In genomic region chr11:40247023-40247422, GRCh38 we compare ENCODE assay signal across 16 cellular contexts.
DNase-seq lines count a peak whose midpoint lies in the region; ATAC-seq, FAIRE-seq and TF ChIP-seq lines count a peak whose summit lies in the region.
"Had no signal": no experiment of that assay in that cellular context is flagged by ENCODE, and none has a peak within 500 bp of the region (broad histone marks: within the 10 kb centered on the region; RNA-seq: fewer than 3 reads in every experiment).

No MANE protein-coding gene starts in this region.

- no peak for ATAC-seq in HG03520 (IDR thresholded peaks at IDR 0.05; ENCODE audit: unreplicated experiment)
- ATAC-seq: A549; CD8-positive, alpha-beta T cell had no signal

- no peak overlapping the region for H4K8ac ChIP-seq in H1 (ENCODE audit: extremely low read depth, insufficient read depth, low read length)

- DNase-seq in H1 (ENCODE audit: low read depth in 1 of 2, low spot score in 2 of 2) (peak in 1 of 2 experiments; percentile 9), DMS79 treated with DMSO at 0.1 percent for 48 hours (lab: John Stamatoyannopoulos, UW) (no peak), AG08395 (ENCODE audit: low spot score) (no peak)
- DNase-seq: CD8-positive, alpha-beta T cell; COR-L47; DMS153; DND-41; GF-D8; H7; KG1 had no signal

- no peak for TF ChIP-seq EP300 in H1 (IDR thresholded peaks at IDR 0.05; ENCODE audit: borderline replicate concordance in 1 of 2, low read depth in 2 of 2, low read length in 2 of 2)

- no peaks in the 10 kb centered on the region for H4K20me1 ChIP-seq in H1 (replicated peaks in 1 of 2; ENCODE audit: control insufficient read depth in 1 of 2, insufficient read depth in 2 of 2, low read length in 2 of 2)

- no peak overlapping the region for H4K91ac ChIP-seq in H1 (replicated peaks; ENCODE audit: insufficient read length, low read length)

- H3K4me1 ChIP-seq in HUES6 (ENCODE audit: control insufficient read depth, insufficient read depth, low read length): peaks cover 23% of the 10 kb centered on the region
- peaks cover 0 to 6% (median 0%) of the 10 kb centered on the region in 4 experiments; a peak in 1 of 7 replicates for H3K4me1 ChIP-seq in H1 (replicated peaks in 1 of 4; ENCODE audit: control insufficient read depth in 3 of 4, insufficient read depth in 4 of 4, low read length in 3 of 4)
- H3K4me1 ChIP-seq in iPS-18a (ENCODE audit: control insufficient read depth, low read depth, low read length): peaks cover 18% of the 10 kb centered on the region
- H3K4me1 ChIP-seq: A549 had no signal

- no peaks in the 10 kb centered on the region for H3K36me3 ChIP-seq in HUES6 (ENCODE audit: control insufficient read depth, insufficient read depth, low read length)
- H3K36me3 ChIP-seq in H1 (ENCODE audit: control insufficient read depth in 2 of 4, insufficient read depth in 4 of 4, low read length in 3 of 4): no peaks in the 10 kb centered on the region
- H3K36me3 ChIP-seq in iPS-18a (ENCODE audit: control insufficient read depth, low read depth, low read length): no peaks in the 10 kb centered on the region

- peaks cover 9% of the 10 kb centered on the region; the same call in 1 of the 2 replicates for H3K27me3 ChIP-seq in HUES6 (ENCODE audit: control insufficient read depth, insufficient read depth, low read length)
- peaks cover 2 to 11% (median 4%) of the 10 kb centered on the region in 4 experiments; a peak in 5 of 7 replicates for H3K27me3 ChIP-seq in H1 (replicated peaks in 1 of 4; ENCODE audit: control insufficient read depth in 3 of 4, extremely low read depth in 1 of 4, insufficient read depth in 3 of 4, low read length in 3 of 4)
- H3K27me3 ChIP-seq in iPS-18a (ENCODE audit: control insufficient read depth, insufficient read depth, low read length): peaks cover 15% of the 10 kb centered on the region

- no peaks in the 10 kb centered on the region for H3K79me2 ChIP-seq in H1 (ENCODE audit: control insufficient read depth in 1 of 2, insufficient read depth in 2 of 2, low read length in 2 of 2)

- no peak overlapping the region for H3K56ac ChIP-seq in H1 (replicated peaks; ENCODE audit: insufficient read length, low read depth, low read length)

- no peak overlapping the region for H3K14ac ChIP-seq in H1 (ENCODE audit: insufficient read length)

- no peak overlapping the region for H3K23ac ChIP-seq in H1 (ENCODE audit: insufficient read length)

- H2AFZ ChIP-seq in H1 (ENCODE audit: low read length): no peak overlapping the region

- H2BK20ac ChIP-seq in H1 (ENCODE audit: low read length): no peak overlapping the region

- no peaks in the 10 kb centered on the region; the same call in 1 of the 2 replicates for H3K9me3 ChIP-seq in HUES6 (ENCODE audit: control insufficient read depth, insufficient read depth, low read depth, low read length)
- H3K9me3 ChIP-seq in H1 (ENCODE audit: insufficient read depth in 2 of 2, low read depth in 1 of 2, low read length in 1 of 2): no peaks in the 10 kb centered on the region
- H3K9me3 ChIP-seq in iPS-18a (ENCODE audit: control insufficient read depth, low read depth, low read length): no peaks in the 10 kb centered on the region
- H3K9me3 ChIP-seq: A549 had no signal

- no peak overlapping the region for H3K9ac ChIP-seq in HUES6 (ENCODE audit: low read length)
- H3K9ac ChIP-seq in H1 (replicated peaks in 1 of 4; ENCODE audit: extremely low read depth in 1 of 4, low read depth in 3 of 4, low read length in 3 of 4): no peak overlapping the region
- H3K9ac ChIP-seq in iPS-18a (ENCODE audit: low read length): no peak overlapping the region

- no peak for FAIRE-seq in H1 (lab: Jason Lieb, UNC)
- FAIRE-seq: A549, D721Med had no signal

- H2BK15ac ChIP-seq in H1 (ENCODE audit: low read length): no peak overlapping the region

- H2AK5ac ChIP-seq in H1 (ENCODE audit: low read depth, low read length): no peak overlapping the region

- H3K79me1 ChIP-seq in H1 (ENCODE audit: low read depth, low read length): no peaks in the 10 kb centered on the region

- POLR2A ChIA-PET in H1 (lab: Charles Lee; ENCODE audit: partially characterized antibody): no interaction called here

- 6% methylated on average over 3 of the region's 3 CpGs; no CpG with 5 or more reads in 1 of the 2 experiments for WGBS in H1 (ENCODE audit: extremely low coverage in 1 of 2, insufficient coverage in 1 of 2, insufficient read length in 1 of 2, insufficient replicate concordance in 2 of 2, low coverage in 1 of 2, low lambda C conversion rate in 2 of 2, missing lambda C conversion rate in 1 of 2), 2 experiments

- H2BK120ac ChIP-seq in H1 (replicated peaks; ENCODE audit: low read depth, low read length): no peak overlapping the region

- H4K5ac ChIP-seq in H1 (ENCODE audit: insufficient read length, low read depth, low read length): no peak overlapping the region

- CTCF ChIA-PET in H1 (lab: Charles Lee; ENCODE audit: partially characterized antibody): no interaction called here

- no peak overlapping the region for H3K18ac ChIP-seq in H1 (ENCODE audit: extremely low read depth, low read length)

- no peak overlapping the region for H2BK5ac ChIP-seq in H1 (ENCODE audit: low read depth, low read length)

- no peaks in the 10 kb centered on the region for H3K23me2 ChIP-seq in H1 (ENCODE audit: low read depth, low read length)

- H2BK12ac ChIP-seq in H1 (ENCODE audit: low read depth, low read length): no peak overlapping the region

- TF ChIP-seq RAD21 in H1 (IDR thresholded peaks at IDR 0.05 in 1 of 2, conservative IDR thresholded peaks at IDR 0.05 in 1 of 2; ENCODE audit: low read depth in 2 of 2, low read length in 2 of 2): no peak

- H3K4me3 ChIP-seq in HUES6 (ENCODE audit: low read depth, low read length): peak overlapping the region; percentile 5; the same call in 1 of the 2 replicates
- H3K4me3 ChIP-seq in H1 (ENCODE audit: extremely low read depth in 1 of 4, insufficient read depth in 2 of 4, low read depth in 3 of 4, low read length in 4 of 4): peak overlapping the region in 1 of 4 experiments; percentile 8; a peak in 2 of 8 replicates
- H3K4me3 ChIP-seq in iPS-18a (ENCODE audit: low read length): peak overlapping the region; percentile 42
- H3K4me3 ChIP-seq: A549 had no signal

- H3K27ac ChIP-seq in HUES6 (ENCODE audit: low read depth, low read length): peak overlapping the region; percentile 31; the same call in 1 of the 2 replicates
- H3K27ac ChIP-seq in H1 (ENCODE audit: low read depth, low read length): no peak overlapping the region
- H3K27ac ChIP-seq in iPS-18a (ENCODE audit: low read length): no peak overlapping the region
- H3K27ac ChIP-seq: A549, HL-60 had no signal

- peak overlapping the region; percentile 29 to 44; a peak in 3 of 4 replicates for H3K4me2 ChIP-seq in H1 (ENCODE audit: insufficient read depth in 1 of 2, low read depth in 2 of 2, low read length in 2 of 2)
- H3K4me2 ChIP-seq: A549 had no signal

- TF ChIP-seq CTCF in H1 (IDR thresholded peaks at IDR 0.05; ENCODE audit: control extremely low read depth in 1 of 3, insufficient read depth in 1 of 3, low read depth in 1 of 3, low read length in 3 of 3): no peak

- H3K4ac ChIP-seq in H1 (replicated peaks; ENCODE audit: insufficient read length, low read depth, low read length): no peak overlapping the region

- TF ChIP-seq POLR2A in H1 (IDR thresholded peaks at IDR 0.05; ENCODE audit: control extremely low read depth in 1 of 2, low read depth in 2 of 2, low read length in 2 of 2): no peak

TF ChIP-seq in H1, 55 proteins besides CTCF, POLR2A, EP300 and RAD21:
- TF ChIP-seq CHD1 (IDR thresholded peaks at IDR 0.05; ENCODE audit: low read depth, low read length) (no peak), BCL11A (IDR thresholded peaks at IDR 0.05; ENCODE audit: low read depth in 2 of 2, low read length in 2 of 2) (no peak), SP4 (IDR thresholded peaks at IDR 0.05; ENCODE audit: low read length) (no peak), TAF7 (optimal IDR thresholded peaks at IDR 0.05; ENCODE audit: borderline replicate concordance, low read depth, low read length) (no peak), PHF8 (conservative IDR thresholded peaks at IDR 0.05; ENCODE audit: low read depth, low read length) (no peak), KDM4A (IDR thresholded peaks at IDR 0.05; ENCODE audit: low read depth, low read length, severe bottlenecking) (no peak), POLR2AphosphoS5 (IDR thresholded peaks at IDR 0.05; ENCODE audit: low read depth, low read length) (no peak)
- TF ChIP-seq, protein P1, sequence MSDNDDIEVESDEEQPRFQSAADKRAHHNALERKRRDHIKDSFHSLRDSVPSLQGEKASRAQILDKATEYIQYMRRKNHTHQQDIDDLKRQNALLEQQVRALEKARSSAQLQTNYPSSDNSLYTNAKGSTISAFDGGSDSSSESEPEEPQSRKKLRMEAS (IDR thresholded peaks at IDR 0.05): no peak
- TF ChIP-seq, protein P2, sequence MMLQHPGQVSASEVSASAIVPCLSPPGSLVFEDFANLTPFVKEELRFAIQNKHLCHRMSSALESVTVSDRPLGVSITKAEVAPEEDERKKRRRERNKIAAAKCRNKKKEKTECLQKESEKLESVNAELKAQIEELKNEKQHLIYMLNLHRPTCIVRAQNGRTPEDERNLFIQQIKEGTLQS (IDR thresholded peaks at IDR 0.05; ENCODE audit: insufficient read depth, low read depth, low read length): no peak
